Comparison of ENCODE assay signal across 14 cellular contexts in genomic region chr6:167799033-167799933, GRCh38. TPM values are rescaled to one million over a fixed set of nuclear protein-coding genes. Genes with fewer than 3 reads are reported as not detected.
DNase-seq lines count a peak whose midpoint lies in the region; ATAC-seq and TF ChIP-seq lines count a peak whose summit lies in the region.
"Had no signal": no experiment of that assay in that cellular context is flagged by ENCODE, and none has a peak within 500 bp of the region (broad histone marks: within the 10 kb centered on the region; RNA-seq: fewer than 3 reads in every experiment).

No MANE protein-coding gene starts in this region.

- no peak for TF ChIP-seq CTCF in lower leg skin (IDR thresholded peaks at IDR 0.05)

- H3K4me1 Mint-ChIP-seq in naive thymus-derived CD4-positive, alpha-beta T cell: peaks cover 6 to 22% (median 14%) of the 10 kb centered on the region in 7 donors

- H3K9me3 ChIP-seq in naive thymus-derived CD4-positive, alpha-beta T cell (ENCODE audit: control insufficient read depth in 2 of 3, low read length in 3 of 3): no peaks in the 10 kb centered on the region

- no peak for ATAC-seq in naive thymus-derived CD4-positive, alpha-beta T cell

- intact Hi-C loops in lower leg skin (cut with DNase I; ENCODE audit: low total_unique reads): no loop called here
- intact Hi-C loops in naive thymus-derived CD4-positive, alpha-beta T cell (cut with micrococcal nuclease): no loop called here

- H3K9me3 Mint-ChIP-seq in naive thymus-derived CD4-positive, alpha-beta T cell: peaks cover 0 to 2% (median 0%) of the 10 kb centered on the region in 11 donors
- H3K9me3 Mint-ChIP-seq: naive B cell; T-helper 2 cell treated with Interferon-gamma antibody and Interleukin-4, amounts not matched to agents 5 μg/mL and 100 μg/mL, for 36 hours had no signal

- no peaks in the 10 kb centered on the region for H3K36me3 Mint-ChIP-seq in naive thymus-derived CD4-positive, alpha-beta T cell
- H3K36me3 Mint-ChIP-seq: CD4-positive, CD25-positive, alpha-beta regulatory T cell had no signal

- H3K27me3 ChIP-seq in naive thymus-derived CD4-positive, alpha-beta T cell (ENCODE audit: control insufficient read depth in 2 of 2, insufficient read depth in 2 of 2, low read length in 2 of 2): peaks cover 0 to 5% of the 10 kb centered on the region in 2 donors
- H3K27me3 ChIP-seq: cardiac muscle cell had no signal

- DNase-seq in C1 segment of cervical spinal cord (lab: John Stamatoyannopoulos, UW) (peak in 9 of 14 donors; percentile 15 to 81 (median 27)), NCI-H2171 (lab: John Stamatoyannopoulos, UW) (peak; percentile 92), dermis blood vessel endothelial cell (peak; percentile 64), lower leg skin (ENCODE audit: low spot score in 2 of 2) (peak; percentile 9 to 81), NCI-H526 treated with DMSO at 0.1 percent for 48 hours (lab: John Stamatoyannopoulos, UW) (no peak), CD1c-positive myeloid dendritic cell (ENCODE audit: extremely low spot score) (no peak), T-helper 2 cell (no peak)
- DNase-seq in naive thymus-derived CD4-positive, alpha-beta T cell: no peak
- DNase-seq: activated CD8-positive, alpha-beta memory T cell treated with anti-CD3 and anti-CD28 coated beads, Interleukin-2, amount 50 U/mL, for 4 hours; CD4-positive, CD25-positive, alpha-beta regulatory T cell; naive B cell; NCI-H2227 treated with DMSO at 0.1 percent for 48 hours had no signal

- CTCF ChIA-PET in naive thymus-derived CD4-positive, alpha-beta T cell (lab: Charles Lee): no interaction called here

- 57 to 69% methylated on average over 27 of the region's 27 CpGs for WGBS in lower leg skin, 2 donors

- no peaks in the 10 kb centered on the region for H3K36me3 ChIP-seq in naive thymus-derived CD4-positive, alpha-beta T cell (ENCODE audit: control insufficient read depth in 2 of 3, insufficient read depth in 3 of 3, low read length in 3 of 3)
- H3K36me3 ChIP-seq: cardiac muscle cell had no signal

- no peak overlapping the region for H3K4me3 Mint-ChIP-seq in naive thymus-derived CD4-positive, alpha-beta T cell
- H3K4me3 Mint-ChIP-seq: CD4-positive, CD25-positive, alpha-beta regulatory T cell; naive B cell; T-helper 2 cell treated with Interferon-gamma antibody and Interleukin-4, amounts not matched to agents 5 μg/mL and 100 μg/mL, for 36 hours had no signal

- POLR2A ChIA-PET in naive thymus-derived CD4-positive, alpha-beta T cell (lab: Charles Lee): no interaction called here

- H3K4me1 ChIP-seq in naive thymus-derived CD4-positive, alpha-beta T cell (ENCODE audit: control insufficient read depth in 2 of 2, insufficient read depth in 2 of 2, low read length in 2 of 2): no peaks in the 10 kb centered on the region

- H3K27ac ChIP-seq in naive thymus-derived CD4-positive, alpha-beta T cell (ENCODE audit: low read depth, low read length): no peak overlapping the region
- H3K27ac ChIP-seq: cardiac muscle cell had no signal

- peaks cover 60 to 70% (median 63%) of the 10 kb centered on the region in 5 donors for H3K27me3 Mint-ChIP-seq in naive thymus-derived CD4-positive, alpha-beta T cell

- no peak overlapping the region for H3K27ac Mint-ChIP-seq in naive thymus-derived CD4-positive, alpha-beta T cell
- H3K27ac Mint-ChIP-seq: CD4-positive, CD25-positive, alpha-beta regulatory T cell; T-helper 2 cell treated with Interferon-gamma antibody and Interleukin-4, amounts not matched to agents 5 μg/mL and 100 μg/mL, for 36 hours had no signal

- TF ChIP-seq POLR2A in lower leg skin (IDR thresholded peaks at IDR 0.05): no peak

- H3K4me3 ChIP-seq in lower leg skin (ENCODE audit: low read depth, poor library complexity, severe bottlenecking): no peak overlapping the region
- no peak overlapping the region for H3K4me3 ChIP-seq in naive thymus-derived CD4-positive, alpha-beta T cell (ENCODE audit: low read length)
- H3K4me3 ChIP-seq: cardiac muscle cell had no signal

RNA-seq across cellular contexts. Expression of gene AFDN, which starts 27.4 kb away (rescaled TPM):
- total RNA-seq in dermis blood vessel endothelial cell (166 and 169 TPM in 2 replicates), lower leg skin (100 to 1,000 TPM; 137 to 213 (median 168) TPM)
- total RNA-seq in naive thymus-derived CD4-positive, alpha-beta T cell: 10 to 100 TPM in 2 of 5 experiments, 1 to 10 TPM in 3; 3.2 to 55.1 (median 4.2) TPM
- polyA plus RNA-seq in naive thymus-derived CD4-positive, alpha-beta T cell: under 1 TPM; 0.08 to 0.24 TPM

Comparison
In these comparisons a context has a peak if more than half of its experiments do, and no peak if none do; other contexts are left out.
1. DNase-seq: peak in C1 segment of cervical spinal cord (9 of 14), NCI-H2171 (single experiment), dermis blood vessel endothelial cell (single experiment) and lower leg skin (2 of 2); none in naive thymus-derived CD4-positive, alpha-beta T cell (0 of 9), NCI-H526 treated with DMSO at 0.1 percent for 48 hours (single experiment), CD1c-positive myeloid dendritic cell (single experiment) and T-helper 2 cell (0 of 5).